In genomic region chr16:70660672-70661350, GRCh38 we compare ENCODE assay signal across 25 cellular contexts. TPM values are rescaled to one million over a fixed set of nuclear protein-coding genes. Genes with fewer than 3 reads are reported as not detected.
A peak's percentile ranks its signal among the peaks of the same experiment; 100 is the strongest.
DNase-seq lines count a peak whose midpoint lies in the region; ATAC-seq and TF ChIP-seq lines count a peak whose summit lies in the region.
"Had no signal": no experiment of that assay in that cellular context is flagged by ENCODE, and none has a peak within 500 bp of the region (broad histone marks: within the 10 kb centered on the region; RNA-seq: fewer than 3 reads in every experiment).

No MANE protein-coding gene starts in this region.

- H4K8ac ChIP-seq in H9 (replicated peaks; ENCODE audit: insufficient read length, low read depth, low read length) = no peak overlapping the region

- no peaks in the 10 kb centered on the region for H4K20me1 ChIP-seq in H9 (ENCODE audit: control insufficient read depth, insufficient read depth, insufficient read length)

- H3K79me2 ChIP-seq in H9 (ENCODE audit: insufficient read depth, low read length) = no peaks in the 10 kb centered on the region

- H3K56ac ChIP-seq in H9 (ENCODE audit: insufficient read length, low read depth, low read length) = no peak overlapping the region

- H3K4me1 Mint-ChIP-seq in H9 (peaks cover 8 to 19% of the 10 kb centered on the region in 2 experiments), chondrocyte (ENCODE audit: low read depth) (peaks cover 24% of the 10 kb centered on the region), osteocyte (ENCODE audit: unreplicated experiment) (peaks cover 6% of the 10 kb centered on the region)

- H3K4me3 Mint-ChIP-seq in H9 (no peak overlapping the region; a peak in 1 of 5 replicates), chondrocyte (ENCODE audit: unreplicated experiment) (no peak overlapping the region), osteocyte (ENCODE audit: unreplicated experiment) (no peak overlapping the region)
- H3K4me3 Mint-ChIP-seq: mesothelial cell of epicardium, nephron had no signal

- no CpG with 5 or more reads among the region's 7 CpGs for WGBS in H9 (ENCODE audit: extremely low coverage, insufficient read length, low lambda C conversion rate)

- H2BK120ac ChIP-seq in H9 (ENCODE audit: low read depth, low read length, poor library complexity, severe bottlenecking) = no peak overlapping the region

- no peaks in the 10 kb centered on the region for H3K9me3 ChIP-seq in H9 (ENCODE audit: control insufficient read depth, low read depth, low read length)
- H3K9me3 ChIP-seq: SJCRH30 had no signal

- no peak overlapping the region for H2BK20ac ChIP-seq in H9 (ENCODE audit: low read depth, low read length, poor library complexity, severe bottlenecking)

- H3K4me1 ChIP-seq in H9 (ENCODE audit: insufficient read depth, low read length) = peaks cover 3% of the 10 kb centered on the region; the same call in 1 of the 2 replicates

- H2BK15ac ChIP-seq in H9 (ENCODE audit: low read depth, low read length) = no peak overlapping the region

- no peaks in the 10 kb centered on the region for H3K23me2 ChIP-seq in H9 (ENCODE audit: insufficient read length, low read depth, low read length, poor library complexity, severe bottlenecking)

- ATAC-seq in HG03521 (IDR thresholded peaks at IDR 0.05; ENCODE audit: unreplicated experiment) = no peak
- ATAC-seq: GM12878 had no signal

- H2BK12ac ChIP-seq in H9 (ENCODE audit: insufficient read length, low read depth, low read length) = no peak overlapping the region

- no peak overlapping the region for H4K5ac ChIP-seq in H9 (ENCODE audit: insufficient read length, low read depth, low read length)

- H3K79me1 ChIP-seq in H9 (ENCODE audit: insufficient read depth, low read depth, low read length, poor library complexity, severe bottlenecking) = no peaks in the 10 kb centered on the region

- no peak overlapping the region for H3T11ph ChIP-seq in H9 (ENCODE audit: low read length)

- H3K23ac ChIP-seq in H9 (ENCODE audit: insufficient read length, low read depth, low read length) = no peak overlapping the region

- H3K27ac Mint-ChIP-seq in H9 (no peak overlapping the region), chondrocyte (ENCODE audit: unreplicated experiment) (peak overlapping the region; percentile 76), osteocyte (ENCODE audit: unreplicated experiment) (peak overlapping the region; percentile 31)

- H2BK5ac ChIP-seq in H9 (ENCODE audit: insufficient read length, low read length) = no peak overlapping the region

- H3K36me3 Mint-ChIP-seq in H9 (ENCODE audit: insufficient read depth in 1 of 3, low read depth in 3 of 3) (peaks cover 5 to 15% (median 9%) of the 10 kb centered on the region in 3 experiments; a peak in 6 of 7 replicates), chondrocyte (ENCODE audit: low read depth) (peaks cover 13% of the 10 kb centered on the region), osteocyte (ENCODE audit: unreplicated experiment) (peaks cover 8% of the 10 kb centered on the region)

- DNase-seq in NCI-H82 (lab: John Stamatoyannopoulos, UW) (peak; percentile 50), NCI-H82 treated with DMSO at 0.1 percent for 48 hours (lab: John Stamatoyannopoulos, UW; ENCODE audit: unreplicated experiment) (no peak), H9 (peak; percentile 45), chondrocyte (ENCODE audit: low spot score) (no peak), osteocyte (ENCODE audit: extremely low spot score, unreplicated experiment) (no peak), NCI-H345 (lab: John Stamatoyannopoulos, UW) (no peak), hippocampal formation (lab: John Stamatoyannopoulos, UW) (no peak)
- DNase-seq: activated CD4-positive, CD25-positive, alpha-beta regulatory T cell; brain microvascular endothelial cell; GDM1; hypothalamus; KBM-7; kidney; NCI-H1092; NCI-H2029 treated with DMSO at 0.1 percent for 48 hours; NCI-H524 treated with DMSO at 0.1 percent for 48 hours; SJCRH30; stimulated activated CD4-positive, alpha-beta T cell treated with anti-CD3 and anti-CD28 coated beads, Interleukin-4, amount 100 ng/mL, for 24 hours; T-helper 2 cell had no signal

- no peak overlapping the region for H4K91ac ChIP-seq in H9 (ENCODE audit: insufficient read length, low read depth, low read length)

- H3K27me3 Mint-ChIP-seq in H9 (ENCODE audit: low read depth) (no peaks in the 10 kb centered on the region; the same call in 1 of the 2 replicates), chondrocyte (ENCODE audit: low read depth) (no peaks in the 10 kb centered on the region), osteocyte (ENCODE audit: unreplicated experiment) (no peaks in the 10 kb centered on the region)

- no peak overlapping the region for H3K18ac ChIP-seq in H9 (ENCODE audit: insufficient read length, low read depth, low read length)

- H3K4ac ChIP-seq in H9 (ENCODE audit: low read depth, low read length) = no peak overlapping the region

- no peak overlapping the region for H2AFZ ChIP-seq in H9 (ENCODE audit: low read length)

- TF ChIP-seq CTCF in H9 (conservative IDR thresholded peaks at IDR 0.05) (no peak), chondrocyte (IDR thresholded peaks at IDR 0.05) (no peak), osteocyte (IDR thresholded peaks at IDR 0.05) (no peak)

- no peak overlapping the region for H3K9ac ChIP-seq in H9 (ENCODE audit: extremely low read depth, insufficient read length, low read length)

- H3K14ac ChIP-seq in H9 (ENCODE audit: insufficient read depth, low read length) = no peak overlapping the region

- H3K9me3 Mint-ChIP-seq in H9 = no peaks in the 10 kb centered on the region
- no peaks in the 10 kb centered on the region for H3K9me3 Mint-ChIP-seq in chondrocyte (ENCODE audit: low read depth)
- no peaks in the 10 kb centered on the region for H3K9me3 Mint-ChIP-seq in osteocyte (ENCODE audit: unreplicated experiment)
- H3K9me3 Mint-ChIP-seq: mesothelial cell of epicardium, nephron had no signal

- H3K27me3 ChIP-seq in H9 (ENCODE audit: insufficient read depth, low read length) = no peaks in the 10 kb centered on the region
- H3K27me3 ChIP-seq: brain microvascular endothelial cell, SJCRH30 had no signal

- no peak overlapping the region for H3K27ac ChIP-seq in H9 (ENCODE audit: insufficient read length, low read depth, low read length)
- H3K27ac ChIP-seq: brain microvascular endothelial cell, C4-2B, SJCRH30 had no signal

- no peak overlapping the region for H3K4me2 ChIP-seq in H9 (ENCODE audit: insufficient read depth, insufficient read length, low read length)

- no peak overlapping the region for H2AK5ac ChIP-seq in H9 (ENCODE audit: insufficient read length, low read length)

RNA-seq across cellular contexts. Expression of gene IL34, which starts 14.5 kb away (rescaled TPM):
- total RNA-seq in H9 (2021) (4.2 and 4.4 TPM in 2 replicates), chondrocyte (13.0 to 25.0 TPM (median 20.8 TPM) in 3 replicates), osteocyte (12.7 and 14.3 TPM in 2 replicates)
- total RNA-seq: activated CD8-positive, alpha-beta memory T cell treated with anti-CD3 and anti-CD28 coated beads for 36 hours; GM12878 had no signal

RNA-seq across cellular contexts. Expression of gene MTSS2, which starts 25.0 kb away (rescaled TPM):
- total RNA-seq in H9 (2021) = 41.0 and 42.5 TPM in 2 replicates
- 243 to 296 TPM (median 282 TPM) in 3 replicates for total RNA-seq in chondrocyte
- total RNA-seq in osteocyte = 156 and 169 TPM in 2 replicates

Comparison
In these comparisons a context has a peak if more than half of its experiments do, and no peak if none do; other contexts are left out.
1. DNase-seq: peak in NCI-H82 (single experiment) and H9 (single experiment); none in NCI-H82 treated with DMSO at 0.1 percent for 48 hours (single experiment), chondrocyte (single experiment), osteocyte (single experiment), NCI-H345 (single experiment) and hippocampal formation (0 of 2).
2. H3K27ac Mint-ChIP-seq: peak in chondrocyte (single experiment) and osteocyte (single experiment); none in H9 (0 of 3).